8 cellular contexts compared by ENCODE assay signal in genomic region chr6:159693128-159693893, GRCh38. TPM values are rescaled to one million over a fixed set of nuclear protein-coding genes. Genes with fewer than 3 reads are reported as not detected.
DNase-seq lines count a peak whose midpoint lies in the region; ATAC-seq and TF ChIP-seq lines count a peak whose summit lies in the region.

Gene SOD2 (minus strand): TSS chr6:159693241. CDS start chr6:159693167, 74 bp downstream.

- H3K4me1 ChIP-seq in IMR-90 (ENCODE audit: control insufficient read depth, insufficient read depth, low read length) (peaks cover 12% of the 10 kb centered on the region), PC-3 (ENCODE audit: insufficient read depth, low read length) (peaks cover 19% of the 10 kb centered on the region), esophagus (ENCODE audit: control insufficient read depth in 2 of 2, insufficient read depth in 2 of 2, low read length in 1 of 2) (peaks cover 0 to 4% of the 10 kb centered on the region in 2 donors), mucosa of stomach (ENCODE audit: control insufficient read depth, insufficient read depth, low read length) (peaks cover 18% of the 10 kb centered on the region)

- H3K4ac ChIP-seq in IMR-90 (ENCODE audit: low read depth, low read length) = peak within 1 kb of the TSS; percentile 97

- no peaks in the 10 kb centered on the region for H3K9me2 ChIP-seq in PC-3 (replicated peaks; ENCODE audit: low read length)

- TF ChIP-seq CTCF in IMR-90 (conservative IDR thresholded peaks at IDR 0.05; ENCODE audit: low read depth, low read length) = no peak
- TF ChIP-seq CTCF in PC-3 (conservative IDR thresholded peaks at IDR 0.05; ENCODE audit: low read depth, low read length) = no peak

- CTCF ChIA-PET in IMR-90 (lab: Yijun Ruan, JAX) = no interaction called here
- CTCF ChIA-PET in PC-3 (lab: Charles Lee) = no interaction called here

- H3K4me2 ChIP-seq in IMR-90 (ENCODE audit: low read depth, low read length) = peak within 1 kb of the TSS; percentile 97
- H3K4me2 ChIP-seq in PC-3 (ENCODE audit: low read length) = peak within 1 kb of the TSS; percentile 90

- peak within 1 kb of the TSS; percentile 90 for H3K9ac ChIP-seq in IMR-90 (ENCODE audit: low read depth, low read length)
- H3K9ac ChIP-seq in PC-3 (ENCODE audit: low read length) = peak within 1 kb of the TSS; percentile 85
- peak within 1 kb of the TSS; percentile 84 for H3K9ac ChIP-seq in mucosa of stomach (ENCODE audit: low read length)

- TF ChIP-seq POLR2A in IMR-90 (IDR thresholded peaks at IDR 0.05; ENCODE audit: low read depth, low read length) = peak; percentile 84

- DNase-seq in DMS153 (lab: John Stamatoyannopoulos, UW) = peak; percentile 78
- peak; percentile 81 for DNase-seq in IMR-90
- DNase-seq in PC-3 = peak; percentile 62
- peak; percentile 91 for DNase-seq in activated T-cell treated with anti-CD3 and anti-CD28 coated beads, Interleukin-2, amount 50 U/mL, for 1 hour
- DNase-seq in stimulated activated CD8-positive, alpha-beta memory T cell treated with anti-CD3 and anti-CD28 coated beads, Interleukin-7, amount 100 ng/mL, for 1 hour (ENCODE audit: low read depth in 2 of 2) = peak; percentile 57 to 62

- peak within 1 kb of the TSS; percentile 98 for H4K91ac ChIP-seq in IMR-90 (ENCODE audit: insufficient read depth, low read depth, low read length)

- H3K36me3 ChIP-seq in IMR-90 (ENCODE audit: control insufficient read depth, insufficient read depth, low read length) (peaks cover 19% of the 10 kb centered on the region), PC-3 (ENCODE audit: low read depth, low read length) (no peaks in the 10 kb centered on the region; the same call in 1 of the 2 replicates), esophagus (ENCODE audit: control insufficient read depth in 2 of 2, insufficient read depth in 2 of 2, low read length in 1 of 2) (peaks cover 3 to 6% of the 10 kb centered on the region in 2 donors), mucosa of stomach (ENCODE audit: control insufficient read depth, insufficient read depth, low read length) (no peaks in the 10 kb centered on the region)

- H3K27ac ChIP-seq in IMR-90 (ENCODE audit: insufficient read depth, low read length) (peak within 1 kb of the TSS; percentile 99), PC-3 (ENCODE audit: low read length) (peak within 1 kb of the TSS; percentile 70), esophagus (ENCODE audit: low read depth in 2 of 2, low read length in 1 of 2) (peak within 1 kb of the TSS; percentile 96 to 99)

- H3K79me1 ChIP-seq in IMR-90 (ENCODE audit: low read depth in 1 of 2, low read length in 2 of 2) = peaks cover 19 to 48% of the 10 kb centered on the region in 2 experiments; a peak in 3 of 4 replicates

- H4K8ac ChIP-seq in IMR-90 (ENCODE audit: low read depth in 2 of 2, low read length in 2 of 2) = peak within 1 kb of the TSS; percentile 83 to 91

- H2BK15ac ChIP-seq in IMR-90 (ENCODE audit: low read depth, low read length) = peak within 1 kb of the TSS; percentile 97; the same call in 2 of the 3 replicates

- peak within 1 kb of the TSS; percentile 89 for H3K14ac ChIP-seq in IMR-90 (replicated peaks; ENCODE audit: low read depth, low read length)

- ATAC-seq in GM21528 (IDR thresholded peaks at IDR 0.05; ENCODE audit: low FRiP score, unreplicated experiment) = peak; percentile 82
- peak; percentile 86 for ATAC-seq in IMR-90 (ENCODE audit: low read depth)
- ATAC-seq in PC-3 = peak; percentile 72

- H3K4me3 ChIP-seq in IMR-90 (ENCODE audit: insufficient read depth, low read depth, low read length) (peak within 1 kb of the TSS; percentile 99), PC-3 (ENCODE audit: low read length) (peak within 1 kb of the TSS; percentile 89), esophagus (ENCODE audit: low read depth in 1 of 2, low read length in 2 of 2) (peak within 1 kb of the TSS; percentile 79 to 97), mucosa of stomach (ENCODE audit: low read length) (peak within 1 kb of the TSS; percentile 76)

- intact Hi-C loops in IMR-90 (cut with micrococcal nuclease) (loop anchor here (2.0 kb wide), 1 partner anchor 67 kb away; no protein-coding TSS in a partner anchor), PC-3 (cut with micrococcal nuclease) (no loop called here)

- H2AK9ac ChIP-seq in IMR-90 (replicated peaks; ENCODE audit: low read depth, low read length, poor library complexity) = peak within 1 kb of the TSS; percentile 95

- H3F3A ChIP-seq in PC-3 (ENCODE audit: low read length, unreplicated experiment) = no peaks in the 10 kb centered on the region

- H4K20me1 ChIP-seq in IMR-90 (ENCODE audit: insufficient read depth, low read length) = peaks cover 11% of the 10 kb centered on the region
- 0 out of 2 replicates have a peak, but pooled peaks cover 3% of the 10 kb centered on the region for H4K20me1 ChIP-seq in PC-3 (ENCODE audit: low read length)

- BruUV-seq in IMR-90 (replicated peaks; lab: Mats Ljungman, UMichigan) (no TSS peak), PC-3 (replicated peaks; lab: Mats Ljungman, UMichigan) (no TSS peak)

- 0% methylated on average over 7 of the region's 74 CpGs; no CpG with 5 or more reads in 1 of the 2 experiments for WGBS in IMR-90 (ENCODE audit: extremely low coverage in 2 of 2, insufficient read length in 1 of 2), 2 experiments
- WGBS in esophagus, 2 donors = 0% methylated on average over 56 to 74 of the region's 74 CpGs

- peak within 1 kb of the TSS; percentile 79 for H2AK5ac ChIP-seq in IMR-90 (ENCODE audit: low read depth, low read length)

- peaks cover 40% of the 10 kb centered on the region for H3K79me2 ChIP-seq in PC-3 (ENCODE audit: low read length)

- H3K56ac ChIP-seq in IMR-90 (ENCODE audit: extremely low read depth, insufficient read depth, low read length) = peak within 1 kb of the TSS; percentile 78

- POLR2A ChIA-PET in IMR-90 (lab: Charles Lee; ENCODE audit: unreplicated experiment) (no interaction called here), PC-3 (lab: Charles Lee; ENCODE audit: unreplicated experiment) (interaction anchor here (0.8 to 1.0 kb wide), 2 partner anchors 34 to 1581 kb away, joined by 3 to 8 read pairs; partner anchors contain the start of gene WTAP)

- peak within 1 kb of the TSS; percentile 97 for H2AFZ ChIP-seq in IMR-90 (replicated peaks; ENCODE audit: low read length, poor library complexity)
- H2AFZ ChIP-seq in PC-3 (ENCODE audit: low read length) = peak within 1 kb of the TSS; percentile 81

- peak within 1 kb of the TSS; percentile 97 for H3K23ac ChIP-seq in IMR-90 (ENCODE audit: low read depth, low read length)

- H4K5ac ChIP-seq in IMR-90 (ENCODE audit: low read depth, low read length) = peak within 1 kb of the TSS; percentile 91

- peak within 1 kb of the TSS; percentile 74 for H2BK20ac ChIP-seq in IMR-90 (ENCODE audit: low read depth, low read length)

- peak within 1 kb of the TSS; percentile 100 for H2BK120ac ChIP-seq in IMR-90 (ENCODE audit: low read depth, low read length)

- H3K27me3 ChIP-seq in IMR-90 (ENCODE audit: control insufficient read depth, insufficient read depth, low read length) (no peaks in the 10 kb centered on the region), PC-3 (ENCODE audit: low read length) (no peaks in the 10 kb centered on the region), esophagus (ENCODE audit: control insufficient read depth in 1 of 2, insufficient read depth in 2 of 2, low read length in 2 of 2) (no peaks in the 10 kb centered on the region), mucosa of stomach (ENCODE audit: control insufficient read depth, insufficient read depth, low read length) (no peaks in the 10 kb centered on the region)

- H2BK5ac ChIP-seq in IMR-90 (ENCODE audit: low read depth, low read length, poor library complexity, severe bottlenecking) = peak within 1 kb of the TSS; percentile 100

- no peak for TF ChIP-seq RAD21 in IMR-90 (IDR thresholded peaks at IDR 0.05; ENCODE audit: low read length)

- H3K9me3 ChIP-seq in IMR-90 (ENCODE audit: control insufficient read depth, insufficient read depth, low read length) (no peaks in the 10 kb centered on the region), PC-3 (ENCODE audit: low read length) (no peaks in the 10 kb centered on the region), esophagus (ENCODE audit: control insufficient read depth in 2 of 2, insufficient read depth in 1 of 2, low read depth in 1 of 2, low read length in 1 of 2) (no peaks in the 10 kb centered on the region), mucosa of stomach (ENCODE audit: control insufficient read depth, low read length) (no peaks in the 10 kb centered on the region)

- peaks cover 20% of the 10 kb centered on the region for H3K9me1 ChIP-seq in IMR-90 (ENCODE audit: insufficient read depth, low read length)

- in situ Hi-C loops in IMR-90 (cut with MboI; ENCODE audit: low sequenced_read_pairs) = loop anchor here (5.0 to 25.0 kb wide), 3 partner anchors 39 to 269 kb away; partner anchors contain the start of genes ACAT2 and IGF2R

- H3K18ac ChIP-seq in IMR-90 (ENCODE audit: low read depth, low read length) = peak within 1 kb of the TSS; percentile 96

- dilution Hi-C loops in IMR-90 (cut with HindIII; ENCODE audit: low sequenced_read_pairs, unreplicated experiment) = no loop called here

TF ChIP-seq in IMR-90, 13 proteins besides CTCF, POLR2A, EP300 and RAD21 (continues in another document):
- TF ChIP-seq MAZ (IDR thresholded peaks at IDR 0.05; ENCODE audit: borderline replicate concordance, low read depth, low read length) (peak; percentile 44), BHLHE40 (IDR thresholded peaks at IDR 0.05; ENCODE audit: low read depth, low read length) (peak; percentile 93), SMC3 (IDR thresholded peaks at IDR 0.05; ENCODE audit: low read depth, low read length) (no peak), NFE2L2 (IDR thresholded peaks at IDR 0.05; ENCODE audit: low read depth, low read length) (no peak), MXI1 (IDR thresholded peaks at IDR 0.05; ENCODE audit: borderline replicate concordance, low read depth, low read length) (peak; percentile 56; the same call in 1 of the 2 replicates), FOS (IDR thresholded peaks at IDR 0.05; ENCODE audit: low read depth, low read length) (no peak), CHD1 (IDR thresholded peaks at IDR 0.05; ENCODE audit: low read depth, low read length) (peak; percentile 85; the same call in 1 of the 2 replicates), ELK1 (IDR thresholded peaks at IDR 0.05; ENCODE audit: borderline replicate concordance, low read depth, low read length) (no peak)

RNA-seq across cellular contexts. Expression of gene SOD2, which starts in this region (rescaled TPM):
- total RNA-seq in IMR-90 (2012; rRNA removed) (243 TPM in 2 replicates), PC-3 (2014; rRNA removed) (69.5 and 78.2 TPM in 2 replicates)
- polyA plus RNA-seq in IMR-90 (2012; rRNA removed) (102 and 173 TPM in 2 replicates), esophagus (100 to 1,000 TPM in 1 of 2 donors, 10 to 100 TPM in 1; 79.1 to 167 TPM)
- polyA plus RNA-seq in IMR-90 (2012; cell fraction: cytosol; rRNA removed) = 93.7 and 177 TPM in 2 replicates
- polyA plus RNA-seq in IMR-90 (2012; cell fraction: nucleus; rRNA removed; ENCODE audit: low replicate concordance) = 48.2 and 96.3 TPM in 2 replicates

Comparison
In these comparisons a context has a peak if more than half of its experiments do, and no peak if none do; other contexts are left out.
1. Peak in every context shown above with its lines: DNase-seq, ATAC-seq, H3K4me3 ChIP-seq and H3K27ac ChIP-seq.